ENCODE assay signal across 12 cellular contexts in the genomic region with DNA sequence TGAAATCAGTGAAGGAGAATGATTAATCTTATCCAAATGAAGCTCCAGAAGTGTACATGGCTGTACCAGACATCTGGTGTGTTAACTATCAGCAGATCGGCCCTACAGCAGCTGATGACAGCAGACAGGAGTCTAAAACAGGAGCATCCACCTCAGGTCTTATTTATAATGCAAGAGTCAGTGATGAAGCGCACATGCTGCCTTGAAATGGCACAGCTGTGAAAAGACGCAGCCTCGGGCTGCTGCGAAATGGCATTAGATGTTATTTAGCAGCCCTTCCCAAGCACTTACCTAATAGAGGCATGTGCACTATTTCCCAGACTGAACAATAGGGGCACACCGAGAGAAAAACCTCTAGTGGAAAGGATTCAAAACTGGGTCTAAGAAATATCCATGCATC.
DNase-seq lines count a peak whose midpoint lies in the region; ATAC-seq, FAIRE-seq and TF ChIP-seq lines count a peak whose summit lies in the region.
"Had no signal": no experiment of that assay in that cellular context is flagged by ENCODE, and none has a peak within 500 bp of the region (broad histone marks: within the 10 kb centered on the region; RNA-seq: fewer than 3 reads in every experiment).

No MANE protein-coding gene starts in this region.

- no peak overlapping the region for H2AK5ac ChIP-seq in H1 (ENCODE audit: low read depth, low read length)

- no peak overlapping the region for H4K91ac ChIP-seq in H1 (replicated peaks; ENCODE audit: insufficient read length, low read length)

- H3K23ac ChIP-seq in H1 (ENCODE audit: insufficient read length): no peak overlapping the region

- CTCF ChIA-PET in H1 (lab: Charles Lee; ENCODE audit: partially characterized antibody): no interaction called here

- no peak overlapping the region for H2BK20ac ChIP-seq in H1 (ENCODE audit: low read length)

- H3F3A ChIP-seq in GM23338 (replicated peaks; ENCODE audit: low read depth): no peaks in the 10 kb centered on the region

- no peaks in the 10 kb centered on the region for H3K36me3 Mint-ChIP-seq in GM23338 (ENCODE audit: low read depth)
- H3K36me3 Mint-ChIP-seq: WTC11 had no signal

- peaks cover 2% of the 10 kb centered on the region; the same call in 2 of the 3 replicates for H3K4me1 Mint-ChIP-seq in GM23338

- no peak overlapping the region for H3K4me3 Mint-ChIP-seq in GM23338
- H3K4me3 Mint-ChIP-seq: activated naive CD8-positive, alpha-beta T cell treated with anti-CD3 and anti-CD28 coated beads, Interleukin-2, amount 10 ng/mL, durations not matched to agents 7 days and 5 days; WTC11 had no signal

- whole genome bisulfite sequencing in H1 (ENCODE audit: extremely low coverage in 1 of 2, insufficient coverage in 1 of 2, insufficient read length in 1 of 2, insufficient replicate concordance in 2 of 2, low coverage in 1 of 2, low lambda C conversion rate in 2 of 2, missing lambda C conversion rate in 1 of 2), 2 experiments: 96% methylated on average over 6 of the region's 6 CpGs; no CpG with 5 or more reads in 1 of the 2 experiments

- H3K27me3 Mint-ChIP-seq in GM23338 (ENCODE audit: insufficient read depth, low read depth, poor library complexity): no peaks in the 10 kb centered on the region
- H3K27me3 Mint-ChIP-seq: activated naive CD8-positive, alpha-beta T cell treated with anti-CD3 and anti-CD28 coated beads, Interleukin-2, amount 10 ng/mL, durations not matched to agents 7 days and 5 days had no signal

- H3K18ac ChIP-seq in H1 (ENCODE audit: extremely low read depth, low read length): no peak overlapping the region

- H3K4me3 ChIP-seq in H1 (ENCODE audit: extremely low read depth in 1 of 4, insufficient read depth in 2 of 4, low read depth in 3 of 4, low read length in 4 of 4) (no peak overlapping the region), GM23338 (no peak overlapping the region)
- H3K4me3 ChIP-seq: prostate gland had no signal

- H3K9me3 ChIP-seq in H1 (ENCODE audit: insufficient read depth in 2 of 2, low read depth in 1 of 2, low read length in 1 of 2): no peaks in the 10 kb centered on the region
- H3K9me3 ChIP-seq: prostate gland had no signal

- no peak overlapping the region for H3K4ac ChIP-seq in H1 (replicated peaks; ENCODE audit: insufficient read length, low read depth, low read length)

- H3K14ac ChIP-seq in H1 (ENCODE audit: insufficient read length): no peak overlapping the region

- no peaks in the 10 kb centered on the region for H3K9me3 Mint-ChIP-seq in GM23338
- H3K9me3 Mint-ChIP-seq: WTC11 had no signal

- POLR2A ChIA-PET in H1 (lab: Charles Lee; ENCODE audit: partially characterized antibody): no interaction called here

- H3K79me2 ChIP-seq in H1 (ENCODE audit: control insufficient read depth in 1 of 2, insufficient read depth in 2 of 2, low read length in 2 of 2): no peaks in the 10 kb centered on the region
- H3K79me2 ChIP-seq in GM23338 (replicated peaks; ENCODE audit: insufficient read depth): no peaks in the 10 kb centered on the region

- no peak for FAIRE-seq in H1 (lab: Jason Lieb, UNC)

- no peaks in the 10 kb centered on the region for H3K23me2 ChIP-seq in H1 (ENCODE audit: low read depth, low read length)

- TF ChIP-seq CTCF in H1 (IDR thresholded peaks at IDR 0.05; ENCODE audit: control extremely low read depth in 1 of 3, insufficient read depth in 1 of 3, low read depth in 1 of 3, low read length in 3 of 3) (no peak), GM23338 (conservative IDR thresholded peaks at IDR 0.05; ENCODE audit: low read depth in 2 of 2) (no peak)

- no peak for TF ChIP-seq EP300 in H1 (IDR thresholded peaks at IDR 0.05; ENCODE audit: borderline replicate concordance in 1 of 2, low read depth in 2 of 2, low read length in 2 of 2)

- H2BK120ac ChIP-seq in H1 (replicated peaks; ENCODE audit: low read depth, low read length): no peak overlapping the region

- H3K27ac ChIP-seq in H1 (ENCODE audit: low read depth, low read length): no peak overlapping the region
- H3K27ac ChIP-seq in GM23338 (ENCODE audit: low read depth): no peak overlapping the region
- H3K27ac ChIP-seq: prostate gland had no signal

- H3K4me2 ChIP-seq in H1 (ENCODE audit: insufficient read depth in 1 of 2, low read depth in 2 of 2, low read length in 2 of 2): no peak overlapping the region
- no peak overlapping the region for H3K4me2 ChIP-seq in GM23338

- no peak overlapping the region for H3K27ac Mint-ChIP-seq in GM23338
- H3K27ac Mint-ChIP-seq: activated naive CD8-positive, alpha-beta T cell treated with anti-CD3 and anti-CD28 coated beads, Interleukin-2, amount 10 ng/mL, durations not matched to agents 7 days and 5 days; WTC11 had no signal

- no peak overlapping the region for H2BK15ac ChIP-seq in H1 (ENCODE audit: low read length)

- TF ChIP-seq POLR2A in H1 (IDR thresholded peaks at IDR 0.05; ENCODE audit: control extremely low read depth in 1 of 2, low read depth in 2 of 2, low read length in 2 of 2): no peak

- H2BK5ac ChIP-seq in H1 (ENCODE audit: low read depth, low read length): no peak overlapping the region

- H2AFZ ChIP-seq in H1 (ENCODE audit: low read length) (0 out of 2 replicates have a peak overlapping the region, but pooled peaks have one; percentile 23), GM23338 (no peak overlapping the region)

- no peak overlapping the region for H3K56ac ChIP-seq in H1 (replicated peaks; ENCODE audit: insufficient read length, low read depth, low read length)

- H3K9me2 ChIP-seq in GM23338 (ENCODE audit: insufficient read depth): no peaks in the 10 kb centered on the region

- ATAC-seq in GM23338: no peak
- ATAC-seq in HG03175 (IDR thresholded peaks at IDR 0.05; ENCODE audit: unreplicated experiment): no peak
- ATAC-seq in HG03571 (IDR thresholded peaks at IDR 0.05; ENCODE audit: unreplicated experiment): no peak
- ATAC-seq: WTC11 had no signal

- no peak overlapping the region for H3K9ac ChIP-seq in H1 (replicated peaks in 1 of 4; ENCODE audit: extremely low read depth in 1 of 4, low read depth in 3 of 4, low read length in 3 of 4)

- H4K8ac ChIP-seq in H1 (ENCODE audit: extremely low read depth, insufficient read depth, low read length): no peak overlapping the region

- H3K4me1 ChIP-seq in H1 (replicated peaks in 1 of 4; ENCODE audit: control insufficient read depth in 3 of 4, insufficient read depth in 4 of 4, low read length in 3 of 4): no peaks in the 10 kb centered on the region
- no peaks in the 10 kb centered on the region for H3K4me1 ChIP-seq in GM23338 (ENCODE audit: insufficient read depth)
- H3K4me1 ChIP-seq: prostate gland had no signal

- no peak overlapping the region for H2BK12ac ChIP-seq in H1 (ENCODE audit: low read depth, low read length)

- H4K20me1 ChIP-seq in H1 (replicated peaks in 1 of 2; ENCODE audit: control insufficient read depth in 1 of 2, insufficient read depth in 2 of 2, low read length in 2 of 2) (no peaks in the 10 kb centered on the region), GM23338 (replicated peaks; ENCODE audit: insufficient read depth) (no peaks in the 10 kb centered on the region)

- no peaks in the 10 kb centered on the region for H3K36me3 ChIP-seq in H1 (ENCODE audit: control insufficient read depth in 2 of 4, insufficient read depth in 4 of 4, low read length in 3 of 4)
- H3K36me3 ChIP-seq in GM23338 (ENCODE audit: insufficient read depth): no peaks in the 10 kb centered on the region
- H3K36me3 ChIP-seq: prostate gland had no signal

- H3K27me3 ChIP-seq in H1 (replicated peaks in 1 of 4; ENCODE audit: control insufficient read depth in 3 of 4, extremely low read depth in 1 of 4, insufficient read depth in 3 of 4, low read length in 3 of 4) (no peaks in the 10 kb centered on the region), GM23338 (ENCODE audit: insufficient read depth) (no peaks in the 10 kb centered on the region)

- peak; percentile 34 for DNase-seq in EL
- peak; percentile 43 for DNase-seq in NCI-H446 treated with DMSO at 0.1 percent for 48 hours (lab: John Stamatoyannopoulos, UW)
- DNase-seq in H1 (ENCODE audit: low read depth in 1 of 2, low spot score in 2 of 2): no peak
- DNase-seq in retina: peak; percentile 58
- DNase-seq in GM23338 (ENCODE audit: low spot score): no peak
- DNase-seq in stimulated activated naive CD4-positive, alpha-beta T cell (lab: John Stamatoyannopoulos, UW): no peak
- DNase-seq: activated CD8-positive, alpha-beta memory T cell treated with anti-CD3 and anti-CD28 coated beads, Interleukin-2, amount 50 U/mL, for 48 hours; activated naive CD8-positive, alpha-beta T cell treated with anti-CD3 and anti-CD28 coated beads, Interleukin-2, amount 10 ng/mL, durations not matched to agents 7 days and 5 days had no signal

- H4K5ac ChIP-seq in H1 (ENCODE audit: insufficient read length, low read depth, low read length): no peak overlapping the region

- TF ChIP-seq RAD21 in H1 (IDR thresholded peaks at IDR 0.05 in 1 of 2, conservative IDR thresholded peaks at IDR 0.05 in 1 of 2; ENCODE audit: low read depth in 2 of 2, low read length in 2 of 2): no peak

- H3K79me1 ChIP-seq in H1 (ENCODE audit: low read depth, low read length): no peaks in the 10 kb centered on the region

TF ChIP-seq in H1, 55 proteins besides CTCF, POLR2A, EP300 and RAD21 (continues in another document):
- TF ChIP-seq RNF2 (IDR thresholded peaks at IDR 0.05; ENCODE audit: borderline replicate concordance, low read depth, low read length, missing control alignments, poor library complexity, severe bottlenecking): no peak
- TF ChIP-seq KDM1A (IDR thresholded peaks at IDR 0.05; ENCODE audit: borderline replicate concordance, low read length): no peak
- no peak for TF ChIP-seq SUZ12 (IDR thresholded peaks at IDR 0.05; ENCODE audit: low read length)
- TF ChIP-seq CHD2 (IDR thresholded peaks at IDR 0.05; ENCODE audit: low read length): no peak
- no peak for TF ChIP-seq BCL11A (IDR thresholded peaks at IDR 0.05; ENCODE audit: low read depth in 2 of 2, low read length in 2 of 2)
- TF ChIP-seq RFX5 (IDR thresholded peaks at IDR 0.05; ENCODE audit: borderline replicate concordance, low read depth, low read length): no peak

TF ChIP-seq in GM23338, 12 proteins besides CTCF, POLR2A, EP300 and RAD21 (continues in another document):
- TF ChIP-seq ZNF331 (CRISPR knock-in tag; IDR thresholded peaks at IDR 0.05; ENCODE audit: low read depth) (no peak), EZH2 (IDR thresholded peaks at IDR 0.05; ENCODE audit: low read depth, unreplicated experiment) (no peak), POLR2AphosphoS5 (IDR thresholded peaks at IDR 0.05; ENCODE audit: low read depth) (no peak), STAT1 (IDR thresholded peaks at IDR 0.05; ENCODE audit: unreplicated experiment) (no peak)

Comparison
In these comparisons a context has a peak if more than half of its experiments do, and no peak if none do; other contexts are left out.
1. DNase-seq: peak in EL (single experiment), NCI-H446 treated with DMSO at 0.1 percent for 48 hours (single experiment) and retina (single experiment); none in H1 (0 of 2), GM23338 (single experiment) and stimulated activated naive CD4-positive, alpha-beta T cell (0 of 6).